21 cellular contexts compared by ENCODE assay signal in the genomic region with DNA sequence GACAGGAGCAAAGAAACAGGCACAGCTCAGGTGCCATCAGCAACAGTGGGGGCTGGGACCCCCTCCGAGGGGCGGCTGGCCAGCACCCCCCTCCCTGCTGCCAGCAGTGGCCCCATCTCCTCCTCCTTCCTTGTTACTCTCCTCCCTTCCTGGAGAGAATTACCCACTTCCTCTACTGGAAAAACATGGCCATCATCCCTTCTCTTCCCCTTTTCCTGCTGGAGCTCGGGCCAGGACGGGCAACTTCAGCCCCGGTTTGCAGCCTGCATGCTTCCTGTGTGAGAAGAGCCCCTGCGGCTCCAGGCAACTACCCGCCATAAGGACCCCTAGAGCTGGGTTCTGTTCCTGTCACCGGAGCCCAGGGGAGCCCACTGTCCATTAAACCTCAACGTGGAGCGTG. TPM values are rescaled to one million over a fixed set of nuclear protein-coding genes. Genes with fewer than 3 reads are reported as not detected.
DNase-seq lines count a peak whose midpoint lies in the region; ATAC-seq, FAIRE-seq and TF ChIP-seq lines count a peak whose summit lies in the region.
"Had no signal": no experiment of that assay in that cellular context is flagged by ENCODE, and none has a peak within 500 bp of the region (broad histone marks: within the 10 kb centered on the region; RNA-seq: fewer than 3 reads in every experiment).

No MANE protein-coding gene starts in this region.

- no peak overlapping the region; the same call in 1 of the 2 replicates for H3K9ac ChIP-seq in BLaER1
- H3K9ac ChIP-seq in H1 (replicated peaks in 1 of 4; ENCODE audit: extremely low read depth in 1 of 4, low read depth in 3 of 4, low read length in 3 of 4): peak overlapping the region in 1 of 4 experiments; percentile 3; a peak in 1 of 7 replicates
- H3K9ac ChIP-seq in neural progenitor cell: no peak overlapping the region
- H3K9ac ChIP-seq: SK-N-SH had no signal

- TF ChIP-seq POLR2A in H1 (IDR thresholded peaks at IDR 0.05; ENCODE audit: control extremely low read depth in 1 of 2, low read depth in 2 of 2, low read length in 2 of 2): no peak

- H3F3A ChIP-seq in neural progenitor cell (ENCODE audit: low read depth): no peaks in the 10 kb centered on the region

- H3K36me3 ChIP-seq in BLaER1: peaks cover 32% of the 10 kb centered on the region
- no peaks in the 10 kb centered on the region for H3K36me3 ChIP-seq in H1 (ENCODE audit: control insufficient read depth in 2 of 4, insufficient read depth in 4 of 4, low read length in 3 of 4)
- H3K36me3 ChIP-seq in neural progenitor cell: no peaks in the 10 kb centered on the region
- H3K36me3 ChIP-seq in tibial artery: no peaks in the 10 kb centered on the region
- no peaks in the 10 kb centered on the region for H3K36me3 ChIP-seq in upper lobe of right lung

- H2BK12ac ChIP-seq in H1 (ENCODE audit: low read depth, low read length): no peak overlapping the region

- H3K36me3 Mint-ChIP-seq in neural progenitor cell: no peaks in the 10 kb centered on the region
- H3K36me3 Mint-ChIP-seq: CD8-positive, alpha-beta memory T cell had no signal

- H4K8ac ChIP-seq in H1 (ENCODE audit: extremely low read depth, insufficient read depth, low read length): peak overlapping the region; percentile 41; the same call in 1 of the 2 replicates

- H3K4me2 ChIP-seq in BLaER1 (peak overlapping the region; percentile 94), H1 (ENCODE audit: insufficient read depth in 1 of 2, low read depth in 2 of 2, low read length in 2 of 2) (peak overlapping the region in 1 of 2 experiments; percentile 7; a peak in 2 of 4 replicates), neural progenitor cell (peak overlapping the region; percentile 52)
- H3K4me2 ChIP-seq: SK-N-SH had no signal

- H3K56ac ChIP-seq in H1 (replicated peaks; ENCODE audit: insufficient read length, low read depth, low read length): no peak overlapping the region

- no peak overlapping the region for H3K4ac ChIP-seq in H1 (replicated peaks; ENCODE audit: insufficient read length, low read depth, low read length)

- WGBS in H1 (ENCODE audit: extremely low coverage in 1 of 2, insufficient coverage in 1 of 2, insufficient read length in 1 of 2, insufficient replicate concordance in 2 of 2, low coverage in 1 of 2, low lambda C conversion rate in 2 of 2, missing lambda C conversion rate in 1 of 2), 2 experiments: 87% methylated on average over 8 of the region's 10 CpGs; no CpG with 5 or more reads in 1 of the 2 experiments

- no peak overlapping the region for H3K23ac ChIP-seq in H1 (ENCODE audit: insufficient read length)

- intact Hi-C loops in tibial artery (cut with DNase I; ENCODE audit: low total_unique reads) (no loop called here), upper lobe of right lung (cut with DNase I) (no loop called here)

- no peaks in the 10 kb centered on the region for H3K79me2 ChIP-seq in H1 (ENCODE audit: control insufficient read depth in 1 of 2, insufficient read depth in 2 of 2, low read length in 2 of 2)
- no peaks in the 10 kb centered on the region for H3K79me2 ChIP-seq in neural progenitor cell (ENCODE audit: low read depth)

- H2AFZ ChIP-seq in H1 (ENCODE audit: low read length) (no peak overlapping the region), neural progenitor cell (replicated peaks) (no peak overlapping the region)

- POLR2A ChIA-PET in H1 (lab: Charles Lee; ENCODE audit: partially characterized antibody): interaction anchor here (0.7 to 1.7 kb wide), 6 partner anchors 10 to 137 kb away, joined by 3 to 9 read pairs (median 3); a partner anchor contains a TSS

- H2BK20ac ChIP-seq in H1 (ENCODE audit: low read length): no peak overlapping the region

- H3K14ac ChIP-seq in H1 (ENCODE audit: insufficient read length): no peak overlapping the region

- H3K23me2 ChIP-seq in H1 (ENCODE audit: low read depth, low read length): no peaks in the 10 kb centered on the region

- no peak overlapping the region for H2BK120ac ChIP-seq in H1 (replicated peaks; ENCODE audit: low read depth, low read length)

- 0 out of 2 replicates have a peak, but pooled peaks cover 2% of the 10 kb centered on the region for H3K79me1 ChIP-seq in H1 (ENCODE audit: low read depth, low read length)

- H3K27me3 ChIP-seq in BLaER1: no peaks in the 10 kb centered on the region
- H3K27me3 ChIP-seq in H1 (replicated peaks in 1 of 4; ENCODE audit: control insufficient read depth in 3 of 4, extremely low read depth in 1 of 4, insufficient read depth in 3 of 4, low read length in 3 of 4): no peaks in the 10 kb centered on the region
- H3K27me3 ChIP-seq in neural progenitor cell: no peaks in the 10 kb centered on the region
- H3K27me3 ChIP-seq in tibial artery: peaks cover 0 to 9% of the 10 kb centered on the region in 2 donors
- H3K27me3 ChIP-seq in upper lobe of right lung: no peaks in the 10 kb centered on the region
- H3K27me3 ChIP-seq: MG63 had no signal

- H3K4me3 Mint-ChIP-seq in neural progenitor cell: no peak overlapping the region
- H3K4me3 Mint-ChIP-seq: CD8-positive, alpha-beta memory T cell had no signal

- H4K91ac ChIP-seq in H1 (replicated peaks; ENCODE audit: insufficient read length, low read length): no peak overlapping the region

- H2AK5ac ChIP-seq in H1 (ENCODE audit: low read depth, low read length): no peak overlapping the region

- H2BK5ac ChIP-seq in H1 (ENCODE audit: low read depth, low read length): no peak overlapping the region

- CTCF ChIA-PET in H1 (lab: Charles Lee; ENCODE audit: partially characterized antibody): interaction anchor here (0.7 to 9.7 kb wide), 10 partner anchors 11 to 169 kb away, joined by 3 to 132 read pairs (median 6); a partner anchor contains a TSS

- no peak for TF ChIP-seq RAD21 in H1 (IDR thresholded peaks at IDR 0.05 in 1 of 2, conservative IDR thresholded peaks at IDR 0.05 in 1 of 2; ENCODE audit: low read depth in 2 of 2, low read length in 2 of 2)

- peak overlapping the region; percentile 36 for H4K5ac ChIP-seq in H1 (ENCODE audit: insufficient read length, low read depth, low read length)

- no peak for TF ChIP-seq EP300 in H1 (IDR thresholded peaks at IDR 0.05; ENCODE audit: borderline replicate concordance in 1 of 2, low read depth in 2 of 2, low read length in 2 of 2)

- H2BK15ac ChIP-seq in H1 (ENCODE audit: low read length): no peak overlapping the region

- H3K27ac ChIP-seq in BLaER1 (peak overlapping the region; percentile 71), H1 (ENCODE audit: low read depth, low read length) (no peak overlapping the region), neural progenitor cell (no peak overlapping the region), tibial artery (no peak overlapping the region), upper lobe of right lung (no peak overlapping the region)
- H3K27ac ChIP-seq: HL-60 had no signal

- H4K20me1 ChIP-seq in BLaER1 (peaks cover 83% of the 10 kb centered on the region), H1 (replicated peaks in 1 of 2; ENCODE audit: control insufficient read depth in 1 of 2, insufficient read depth in 2 of 2, low read length in 2 of 2) (no peaks in the 10 kb centered on the region), neural progenitor cell (ENCODE audit: low read depth) (no peaks in the 10 kb centered on the region)

- ATAC-seq in GM18861 (IDR thresholded peaks at IDR 0.05; ENCODE audit: unreplicated experiment) (no peak), upper lobe of right lung (no peak)

- TF ChIP-seq CTCF in H1 (IDR thresholded peaks at IDR 0.05; ENCODE audit: control extremely low read depth in 1 of 3, insufficient read depth in 1 of 3, low read depth in 1 of 3, low read length in 3 of 3) (no peak), neural progenitor cell (IDR thresholded peaks at IDR 0.05) (no peak), tibial artery (IDR thresholded peaks at IDR 0.05) (no peak), upper lobe of right lung (IDR thresholded peaks at IDR 0.05) (no peak)

- peak overlapping the region; percentile 88 for H3K27ac Mint-ChIP-seq in neural progenitor cell

- no peaks in the 10 kb centered on the region for H3K9me3 Mint-ChIP-seq in neural progenitor cell
- H3K9me3 Mint-ChIP-seq: CD8-positive, alpha-beta memory T cell had no signal

- DNase-seq in MV-4-11 (lab: John Stamatoyannopoulos, UW): peak; percentile 2
- DNase-seq in H1 (ENCODE audit: low read depth in 1 of 2, low spot score in 2 of 2): no peak
- no peak for DNase-seq in neural progenitor cell (ENCODE audit: low spot score)
- DNase-seq in SIG-M5 treated with dmso at 0.1 percent for 504 hours (lab: John Stamatoyannopoulos, UW; ENCODE audit: unreplicated experiment): no peak
- DNase-seq in tibial artery: no peak
- no peak for DNase-seq in upper lobe of right lung
- DNase-seq: CD8-positive, alpha-beta memory T cell; DMS53; IMR-90; Karpas-422; MG63; NCI-H1092; OCI-M1; SHP77; SK-N-SH had no signal

- no peaks in the 10 kb centered on the region for H3K9me3 ChIP-seq in BLaER1
- no peaks in the 10 kb centered on the region for H3K9me3 ChIP-seq in H1 (ENCODE audit: insufficient read depth in 2 of 2, low read depth in 1 of 2, low read length in 1 of 2)
- no peaks in the 10 kb centered on the region for H3K9me3 ChIP-seq in neural progenitor cell (ENCODE audit: low read depth)
- no peaks in the 10 kb centered on the region for H3K9me3 ChIP-seq in tibial artery
- H3K9me3 ChIP-seq in upper lobe of right lung: no peaks in the 10 kb centered on the region
- H3K9me3 ChIP-seq: MG63, SK-N-SH had no signal

- FAIRE-seq in H1 (lab: Jason Lieb, UNC): no peak
- FAIRE-seq: HTR-8/SVneo had no signal

- H3K18ac ChIP-seq in H1 (ENCODE audit: extremely low read depth, low read length): no peak overlapping the region; the same call in none of the 2 replicates

- H3K4me3 ChIP-seq in BLaER1 (peak overlapping the region; percentile 41), H1 (ENCODE audit: extremely low read depth in 1 of 4, insufficient read depth in 2 of 4, low read depth in 3 of 4, low read length in 4 of 4) (no peak overlapping the region), neural progenitor cell (no peak overlapping the region), tibial artery (no peak overlapping the region), upper lobe of right lung (no peak overlapping the region)
- H3K4me3 ChIP-seq: MG63 had no signal

- H3K4me1 ChIP-seq in BLaER1: peaks cover 86% of the 10 kb centered on the region
- peaks cover 0 to 28% (median 18%) of the 10 kb centered on the region in 4 experiments; a peak in 6 of 7 replicates for H3K4me1 ChIP-seq in H1 (replicated peaks in 1 of 4; ENCODE audit: control insufficient read depth in 3 of 4, insufficient read depth in 4 of 4, low read length in 3 of 4)
- peaks cover 38% of the 10 kb centered on the region for H3K4me1 ChIP-seq in neural progenitor cell
- H3K4me1 ChIP-seq in tibial artery: peaks cover 0 to 12% (median 3%) of the 10 kb centered on the region in 4 donors
- peaks cover 43% of the 10 kb centered on the region for H3K4me1 ChIP-seq in upper lobe of right lung

- H3K27me3 Mint-ChIP-seq in neural progenitor cell (ENCODE audit: insufficient read depth, low read depth): no peaks in the 10 kb centered on the region

- H3K4me1 Mint-ChIP-seq in neural progenitor cell: peaks cover 55% of the 10 kb centered on the region

RNA-seq across cellular contexts. Expression of a gene that starts 17.6 kb away (rescaled TPM):
- total RNA-seq in H1 (2021; fragmentation: NEBNext Ultra II Directional; extraction: Animal tissue kit (Norgen Biotek cat#: 25700)): 13.2 and 14.8 TPM in 2 replicates
- 4.1 and 9.5 TPM in 2 replicates for polyA plus RNA-seq in H1 (2011; rRNA removed)
- polyA plus RNA-seq in H1 (2011; cell fraction: cytosol; rRNA removed): 7.8 TPM
- polyA plus RNA-seq in H1 (2011; cell fraction: nucleus; rRNA removed): 88.4 TPM
- 7.4 to 14.6 TPM (median 10.8 TPM) in 4 replicates for polyA plus RNA-seq in H1 (2012, experiment 1 of 2)
- 1.4 TPM for polyA plus RNA-seq in H1 (2012, experiment 2 of 2)
- 4.9 TPM for polyA plus RNA-seq in H1 (2013, experiment 1 of 2)
- polyA plus RNA-seq in H1 (2013, experiment 2 of 2): 4.4 TPM
- polyA minus RNA-seq in H1 (2011; rRNA and poly(A)+ RNA removed): 1.7 and 3.0 TPM in 2 replicates
- polyA minus RNA-seq in H1 (2011; cell fraction: cytosol; rRNA and poly(A)+ RNA removed): 9.0 TPM
- 24.4 TPM for polyA minus RNA-seq in H1 (2011; cell fraction: nucleus; rRNA and poly(A)+ RNA removed)
- total RNA-seq in neural progenitor cell (ENCODE audit: low replicate concordance) (1.7 and 25.6 TPM in 2 replicates), upper lobe of right lung (96.6 TPM)

RNA-seq across cellular contexts. Expression of a gene that starts 31.1 kb away (rescaled TPM):
- 21.7 and 22.2 TPM in 2 replicates for total RNA-seq in H1 (2021; fragmentation: NEBNext Ultra II Directional; extraction: Animal tissue kit (Norgen Biotek cat#: 25700))
- polyA plus RNA-seq in H1 (2011; rRNA removed): 19.8 and 22.3 TPM in 2 replicates
- polyA plus RNA-seq in H1 (2011; cell fraction: cytosol; rRNA removed): 21.1 TPM
- 10.8 TPM for polyA plus RNA-seq in H1 (2011; cell fraction: nucleus; rRNA removed)
- 17.4 to 21.5 TPM (median 21.1 TPM) in 4 replicates for polyA plus RNA-seq in H1 (2012, experiment 1 of 2)
- 23.7 TPM for polyA plus RNA-seq in H1 (2012, experiment 2 of 2)
- 13.6 TPM for polyA plus RNA-seq in H1 (2013, experiment 1 of 2)
- polyA plus RNA-seq in H1 (2013, experiment 2 of 2): 13.7 TPM
- 15.2 and 19.2 TPM in 2 replicates for polyA minus RNA-seq in H1 (2011; rRNA and poly(A)+ RNA removed)
- 15.5 TPM for polyA minus RNA-seq in H1 (2011; cell fraction: cytosol; rRNA and poly(A)+ RNA removed)
- polyA minus RNA-seq in H1 (2011; cell fraction: nucleus; rRNA and poly(A)+ RNA removed): 6.6 TPM
- total RNA-seq in neural progenitor cell (ENCODE audit: low replicate concordance): 10.6 and 11.5 TPM in 2 replicates
- total RNA-seq in upper lobe of right lung: 47.5 TPM

RNA-seq across cellular contexts. Expression of a gene that starts 56.2 kb away (rescaled TPM):
- 29.7 and 30.3 TPM in 2 replicates for total RNA-seq in H1 (2021; fragmentation: NEBNext Ultra II Directional; extraction: Animal tissue kit (Norgen Biotek cat#: 25700))
- 50.7 and 66.4 TPM in 2 replicates for polyA plus RNA-seq in H1 (2011; rRNA removed)
- polyA plus RNA-seq in H1 (2011; cell fraction: cytosol; rRNA removed): 54.2 TPM
- 183 TPM for polyA plus RNA-seq in H1 (2011; cell fraction: nucleus; rRNA removed)
- polyA plus RNA-seq in H1 (2012, experiment 1 of 2): 29.1 to 37.1 TPM (median 32.3 TPM) in 4 replicates
- polyA plus RNA-seq in H1 (2012, experiment 2 of 2): 26.5 TPM
- polyA plus RNA-seq in H1 (2013, experiment 1 of 2): 23.2 TPM
- 21.4 TPM for polyA plus RNA-seq in H1 (2013, experiment 2 of 2)
- polyA minus RNA-seq in H1 (2011; rRNA and poly(A)+ RNA removed): 32.3 and 34.3 TPM in 2 replicates
- 25.3 TPM for polyA minus RNA-seq in H1 (2011; cell fraction: cytosol; rRNA and poly(A)+ RNA removed)
- 44.8 TPM for polyA minus RNA-seq in H1 (2011; cell fraction: nucleus; rRNA and poly(A)+ RNA removed)
- total RNA-seq in neural progenitor cell (ENCODE audit: low replicate concordance) (12.0 and 18.8 TPM in 2 replicates), upper lobe of right lung (18.5 TPM)

RNA-seq across cellular contexts. Expression of a gene that starts 58.6 kb away (rescaled TPM):
- total RNA-seq in H1 (2021; fragmentation: NEBNext Ultra II Directional; extraction: Animal tissue kit (Norgen Biotek cat#: 25700)): 2.9 and 3.1 TPM in 2 replicates
- polyA plus RNA-seq in H1 (2011; rRNA removed): 2.6 and 4.2 TPM in 2 replicates
- 1.3 TPM for polyA plus RNA-seq in H1 (2011; cell fraction: cytosol; rRNA removed)
- 8.4 TPM for polyA plus RNA-seq in H1 (2011; cell fraction: nucleus; rRNA removed)
- polyA plus RNA-seq in H1 (2012, experiment 1 of 2): 1.2 to 3.8 TPM (median 2.8 TPM) in 4 replicates
- polyA plus RNA-seq in H1 (2012, experiment 2 of 2): 1.3 TPM
- polyA plus RNA-seq in H1 (2013, experiment 1 of 2): 2.1 TPM
- 2.3 TPM for polyA plus RNA-seq in H1 (2013, experiment 2 of 2)
- polyA minus RNA-seq in H1 (2011; rRNA and poly(A)+ RNA removed): 1.9 and 3.5 TPM in 2 replicates
- polyA minus RNA-seq in H1 (2011; cell fraction: cytosol; rRNA and poly(A)+ RNA removed): 3.4 TPM
- 6.7 TPM for polyA minus RNA-seq in H1 (2011; cell fraction: nucleus; rRNA and poly(A)+ RNA removed)
- 0.31 TPM in 1 of 2 replicates, not detected in the other for total RNA-seq in neural progenitor cell (ENCODE audit: low replicate concordance)
- total RNA-seq in upper lobe of right lung: 0.29 TPM
- total RNA-seq: IMR-90, RPMI7951 had no signal
- polyA plus RNA-seq: BJ, IMR-90 had no signal
